Comparison of ENCODE assay signal across 19 cellular contexts in genomic region chr7:157483515-157483914, GRCh38.
DNase-seq lines count a peak whose midpoint lies in the region; ATAC-seq and TF ChIP-seq lines count a peak whose summit lies in the region.
"Had no signal": no experiment of that assay in that cellular context is flagged by ENCODE, and none has a peak within 500 bp of the region (broad histone marks: within the 10 kb centered on the region; RNA-seq: fewer than 3 reads in every experiment).

No MANE protein-coding gene starts in this region.

- H3K36me3 ChIP-seq in brain microvascular endothelial cell (replicated peaks) = no peaks in the 10 kb centered on the region
- H3K36me3 ChIP-seq: HAP-1, SJSA1 had no signal

- no peak for TF ChIP-seq CTCF in brain microvascular endothelial cell (IDR thresholded peaks at IDR 0.05; ENCODE audit: low read depth, low read length, missing control alignments)

- DNase-seq in Right ventricle myocardium superior = peak; percentile 21
- no peak for DNase-seq in Right ventricle myocardium inferior (ENCODE audit: missing footprints)
- DNase-seq in activated CD4-positive, alpha-beta memory T cell treated with anti-CD3 and anti-CD28 coated beads, Interleukin-2, amount 10 ng/mL, durations not matched to agents 7 days and 5 days = peak; percentile 9
- peak; percentile 71 for DNase-seq in mesenteric fat pad (ENCODE audit: low spot score)
- DNase-seq in ureter (ENCODE audit: low spot score) = peak; percentile 20
- no peak for DNase-seq in NCI-H146 (lab: John Stamatoyannopoulos, UW)
- no peak for DNase-seq in brain microvascular endothelial cell
- DNase-seq: DMS79, KBM-7, NCI-H1417 treated with DMSO at 0.1 percent for 48 hours, NCI-H2029, NCI-H2171, NCI-H446, NCI-H69, OCI-M1, RPMI8226 had no signal

- in situ Hi-C loops in brain microvascular endothelial cell (cut with HindIII; ENCODE audit: low pct_ligation_motif_present, low sequenced_read_pairs) = no loop called here

- no peak overlapping the region for H3K4me3 Mint-ChIP-seq in activated CD4-positive, alpha-beta memory T cell treated with anti-CD3 and anti-CD28 coated beads, Interleukin-2, amount 10 ng/mL, durations not matched to agents 7 days and 5 days
- H3K4me3 Mint-ChIP-seq: CD4-positive, alpha-beta T cell had no signal

- no peaks in the 10 kb centered on the region for H3K27me3 ChIP-seq in brain microvascular endothelial cell (replicated peaks)
- H3K27me3 ChIP-seq: SJSA1 had no signal

- peaks cover 8% of the 10 kb centered on the region for H3K27me3 Mint-ChIP-seq in activated CD4-positive, alpha-beta memory T cell treated with anti-CD3 and anti-CD28 coated beads, Interleukin-2, amount 10 ng/mL, durations not matched to agents 7 days and 5 days
- H3K27me3 Mint-ChIP-seq: CD4-positive, alpha-beta T cell had no signal

- H3K27ac ChIP-seq in brain microvascular endothelial cell = no peak overlapping the region
- H3K27ac ChIP-seq: SJSA1 had no signal

- H3K27ac Mint-ChIP-seq in activated CD4-positive, alpha-beta memory T cell treated with anti-CD3 and anti-CD28 coated beads, Interleukin-2, amount 10 ng/mL, durations not matched to agents 7 days and 5 days = peak overlapping the region; percentile 1
- H3K27ac Mint-ChIP-seq: CD4-positive, alpha-beta T cell had no signal

- H3K4me3 ChIP-seq in brain microvascular endothelial cell (ENCODE audit: low read depth, low read length) = no peak overlapping the region
- H3K4me3 ChIP-seq: HAP-1, SJSA1 had no signal

- POLR2A ChIA-PET in activated CD4-positive, alpha-beta memory T cell treated with anti-CD3 and anti-CD28 coated beads, Interleukin-2, amount 10 ng/mL, durations not matched to agents 7 days and 5 days (lab: Charles Lee) = no interaction called here

- H3K9me3 Mint-ChIP-seq in activated CD4-positive, alpha-beta memory T cell treated with anti-CD3 and anti-CD28 coated beads, Interleukin-2, amount 10 ng/mL, durations not matched to agents 7 days and 5 days = no peaks in the 10 kb centered on the region
- H3K9me3 Mint-ChIP-seq: CD4-positive, alpha-beta T cell had no signal

- ATAC-seq in Right ventricle myocardium superior (ENCODE audit: poor library complexity) (no peak), Right ventricle myocardium inferior (no peak)

- CTCF ChIA-PET in activated CD4-positive, alpha-beta memory T cell treated with anti-CD3 and anti-CD28 coated beads, Interleukin-2, amount 10 ng/mL, durations not matched to agents 7 days and 5 days (lab: Charles Lee) = no interaction called here

- no peaks in the 10 kb centered on the region for H3K36me3 Mint-ChIP-seq in activated CD4-positive, alpha-beta memory T cell treated with anti-CD3 and anti-CD28 coated beads, Interleukin-2, amount 10 ng/mL, durations not matched to agents 7 days and 5 days (ENCODE audit: low read depth)

- intact Hi-C loops in Right ventricle myocardium superior (cut with DNase I) = no loop called here
- intact Hi-C loops in Right ventricle myocardium inferior (cut with DNase I) = no loop called here

- H3K4me1 Mint-ChIP-seq in activated CD4-positive, alpha-beta memory T cell treated with anti-CD3 and anti-CD28 coated beads, Interleukin-2, amount 10 ng/mL, durations not matched to agents 7 days and 5 days = peaks cover 35% of the 10 kb centered on the region

Comparison
In these comparisons a context has a peak if more than half of its experiments do, and no peak if none do; other contexts are left out.
1. DNase-seq: peak in Right ventricle myocardium superior (single experiment), activated CD4-positive, alpha-beta memory T cell treated with anti-CD3 and anti-CD28 coated beads, Interleukin-2, amount 10 ng/mL, durations not matched to agents 7 days and 5 days (single experiment), mesenteric fat pad (single experiment) and ureter (single experiment); none in Right ventricle myocardium inferior (single experiment), NCI-H146 (single experiment) and brain microvascular endothelial cell (single experiment).